ENCODE assay signal across 1 cellular context in the genomic region with DNA sequence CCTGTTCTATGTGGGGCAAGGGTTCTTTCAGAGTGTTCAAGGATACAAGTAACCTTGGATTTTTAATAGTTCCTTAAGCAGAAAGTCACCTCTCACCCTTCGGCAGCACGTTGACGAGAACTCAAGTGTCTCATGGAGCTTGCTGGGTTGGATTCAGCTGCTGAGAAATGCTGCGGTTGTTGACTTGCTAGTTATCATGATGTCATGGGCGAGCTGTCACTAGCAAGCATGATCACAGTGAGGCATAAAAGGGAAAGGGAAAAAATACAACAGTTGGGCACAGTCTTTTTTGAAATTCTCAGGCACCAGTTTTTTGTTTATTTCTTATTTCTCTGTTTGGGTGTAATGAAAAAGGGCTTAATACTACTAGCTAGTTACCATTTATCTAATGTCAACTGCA.
TF ChIP-seq lines count a peak whose summit lies in the region.

No MANE protein-coding gene starts in this region.

TF ChIP-seq in K562, 482 proteins besides CTCF, POLR2A, EP300 and RAD21 (continued from another document):
- peak; percentile 87 for TF ChIP-seq HMBOX1 (IDR thresholded peaks at IDR 0.05)
- TF ChIP-seq, protein P1, sequence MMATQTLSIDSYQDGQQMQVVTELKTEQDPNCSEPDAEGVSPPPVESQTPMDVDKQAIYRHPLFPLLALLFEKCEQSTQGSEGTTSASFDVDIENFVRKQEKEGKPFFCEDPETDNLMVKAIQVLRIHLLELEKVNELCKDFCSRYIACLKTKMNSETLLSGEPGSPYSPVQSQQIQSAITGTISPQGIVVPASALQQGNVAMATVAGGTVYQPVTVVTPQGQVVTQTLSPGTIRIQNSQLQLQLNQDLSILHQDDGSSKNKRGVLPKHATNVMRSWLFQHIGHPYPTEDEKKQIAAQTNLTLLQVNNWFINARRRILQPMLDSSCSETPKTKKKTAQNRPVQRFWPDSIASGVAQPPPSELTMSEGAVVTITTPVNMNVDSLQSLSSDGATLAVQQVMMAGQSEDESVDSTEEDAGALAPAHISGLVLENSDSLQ (IDR thresholded peaks at IDR 0.05), result peak; percentile 46; the same call in 1 of the 2 replicates
- peak; percentile 74 for TF ChIP-seq CREM (IDR thresholded peaks at IDR 0.05; ENCODE audit: low read depth)
- TF ChIP-seq PML (IDR thresholded peaks at IDR 0.05; ENCODE audit: low read length), result no peak
TF ChIP-seq in K562: peak in this region for 9.
